In the genomic region with DNA sequence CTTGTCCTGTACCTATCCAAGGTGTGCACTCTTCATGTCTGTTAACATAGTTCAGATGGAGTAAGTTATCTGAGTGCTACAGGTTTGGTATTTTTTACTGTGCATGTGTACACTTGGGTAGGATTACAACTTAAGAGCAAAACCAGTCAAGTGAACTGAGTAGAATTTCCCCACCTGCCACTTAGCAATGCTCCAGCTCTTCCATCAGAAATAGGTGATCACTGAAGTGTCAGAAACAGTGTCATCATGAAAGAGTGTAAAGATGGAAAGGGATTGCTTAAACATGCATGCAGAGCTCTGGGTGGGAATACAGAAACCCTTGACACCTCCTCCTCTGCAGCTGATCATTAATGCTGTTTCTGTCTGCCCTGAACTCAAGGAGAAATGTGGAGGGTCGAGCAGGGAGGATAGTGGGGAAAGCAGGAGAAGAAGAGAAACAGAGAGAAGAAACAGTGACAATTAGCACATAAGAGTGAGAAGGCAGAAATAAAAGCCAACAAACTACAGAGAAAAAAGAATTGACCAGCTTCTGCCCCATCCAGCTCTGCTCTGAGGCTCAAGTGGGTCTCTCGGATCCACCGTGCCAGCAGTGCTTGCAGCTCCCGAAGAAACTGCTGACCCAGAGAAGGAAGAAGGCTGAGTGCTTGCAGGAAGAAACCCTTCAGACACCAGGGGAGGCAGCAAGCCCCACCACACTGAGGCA, we compare ENCODE assay signal across 19 cellular contexts. TPM values are rescaled to one million over a fixed set of nuclear protein-coding genes. Genes with fewer than 3 reads are reported as not detected.
DNase-seq lines count a peak whose midpoint lies in the region; ATAC-seq lines count a peak whose summit lies in the region.
"Had no signal": no experiment of that assay in that cellular context is flagged by ENCODE, and none has a peak within 500 bp of the region (broad histone marks: within the 10 kb centered on the region; RNA-seq: fewer than 3 reads in every experiment).

No MANE protein-coding gene starts in this region.

- DNase-seq in activated naive CD4-positive, alpha-beta T cell treated with anti-CD3 and anti-CD28 coated beads, Interleukin-2, amount 10 ng/mL, durations not matched to agents 7 days and 5 days: no peak
- no peak for DNase-seq in activated naive CD4-positive, alpha-beta T cell treated with Interleukin-2 at 50 U/mL for 16 hours
- DNase-seq in NCI-H2171 treated with DMSO at 0.1 percent for 48 hours (lab: John Stamatoyannopoulos, UW) (peak; percentile 97), NCI-H2196 (lab: John Stamatoyannopoulos, UW; ENCODE audit: unreplicated experiment) (no peak), GOT3 (lab: John Stamatoyannopoulos, UW) (no peak), GM19240 (ENCODE audit: insufficient read length, low spot score) (no peak)
- DNase-seq in effector memory CD8-positive, alpha-beta T cell: no peak
- DNase-seq: cortex of kidney, DMS 273 treated with DMSO at 0.1 percent for 48 hours, erythroblast, Karpas-422, mammary epithelial cell, NCI-H1417 treated with DMSO at 0.1 percent for 48 hours, NCI-H524 treated with DMSO at 0.1 percent for 48 hours, OCI-M1, WERI-Rb-1 had no signal

- H3K4me3 ChIP-seq in thymus (ENCODE audit: low read length): no peak overlapping the region
- H3K4me3 ChIP-seq: SK-N-MC had no signal

- H3K4me1 Mint-ChIP-seq in activated naive CD4-positive, alpha-beta T cell treated with anti-CD3 and anti-CD28 coated beads, Interleukin-2, amount 10 ng/mL, durations not matched to agents 7 days and 5 days: peaks cover 60% of the 10 kb centered on the region
- peaks cover 13 to 16% of the 10 kb centered on the region in 2 donors for H3K4me1 Mint-ChIP-seq in effector memory CD8-positive, alpha-beta T cell (ENCODE audit: low read depth in 2 of 2)

- no peaks in the 10 kb centered on the region for H3K27me3 Mint-ChIP-seq in activated naive CD4-positive, alpha-beta T cell treated with anti-CD3 and anti-CD28 coated beads, Interleukin-2, amount 10 ng/mL, durations not matched to agents 7 days and 5 days
- no peaks in the 10 kb centered on the region for H3K27me3 Mint-ChIP-seq in effector memory CD8-positive, alpha-beta T cell

- peak overlapping the region; percentile 85 for H3K27ac Mint-ChIP-seq in activated naive CD4-positive, alpha-beta T cell treated with anti-CD3 and anti-CD28 coated beads, Interleukin-2, amount 10 ng/mL, durations not matched to agents 7 days and 5 days
- H3K27ac Mint-ChIP-seq in effector memory CD8-positive, alpha-beta T cell: peak overlapping the region; percentile 27 to 79

- no peak for ATAC-seq in effector memory CD8-positive, alpha-beta T cell (replicated peaks)

- WGBS in thymus: 24% methylated on average over 4 of the region's 4 CpGs

- peaks cover 26% of the 10 kb centered on the region for H3K4me1 ChIP-seq in thymus (ENCODE audit: control insufficient read depth, insufficient read depth, low read length)

- no peaks in the 10 kb centered on the region for H3K9me3 Mint-ChIP-seq in activated naive CD4-positive, alpha-beta T cell treated with anti-CD3 and anti-CD28 coated beads, Interleukin-2, amount 10 ng/mL, durations not matched to agents 7 days and 5 days
- H3K9me3 Mint-ChIP-seq in effector memory CD8-positive, alpha-beta T cell: no peaks in the 10 kb centered on the region
- H3K9me3 Mint-ChIP-seq: neural crest cell had no signal

- no peaks in the 10 kb centered on the region for H3K27me3 ChIP-seq in thymus (ENCODE audit: control insufficient read depth, insufficient read depth)

- H3K36me3 Mint-ChIP-seq in activated naive CD4-positive, alpha-beta T cell treated with anti-CD3 and anti-CD28 coated beads, Interleukin-2, amount 10 ng/mL, durations not matched to agents 7 days and 5 days: peaks cover 27% of the 10 kb centered on the region
- H3K36me3 Mint-ChIP-seq in effector memory CD8-positive, alpha-beta T cell (ENCODE audit: insufficient read depth): no peaks in the 10 kb centered on the region

- no peaks in the 10 kb centered on the region for H3K9me3 ChIP-seq in thymus (ENCODE audit: control insufficient read depth)

- H3K27ac ChIP-seq in thymus (ENCODE audit: low read depth): peak overlapping the region; percentile 95
- H3K27ac ChIP-seq: SK-N-MC, WERI-Rb-1 had no signal

- no peaks in the 10 kb centered on the region for H3K36me3 ChIP-seq in thymus (ENCODE audit: control insufficient read depth, insufficient read depth)
- H3K36me3 ChIP-seq: WERI-Rb-1 had no signal

- H3K4me3 Mint-ChIP-seq in activated naive CD4-positive, alpha-beta T cell treated with anti-CD3 and anti-CD28 coated beads, Interleukin-2, amount 10 ng/mL, durations not matched to agents 7 days and 5 days: no peak overlapping the region
- H3K4me3 Mint-ChIP-seq in effector memory CD8-positive, alpha-beta T cell: no peak overlapping the region
- H3K4me3 Mint-ChIP-seq: neural crest cell had no signal

- CTCF ChIA-PET in activated naive CD4-positive, alpha-beta T cell treated with anti-CD3 and anti-CD28 coated beads, Interleukin-2, amount 10 ng/mL, durations not matched to agents 7 days and 5 days (lab: Charles Lee): interaction anchor here (1.3 to 1.7 kb wide), 2 partner anchors 324 to 326 kb away, joined by 3 to 5 read pairs; no protein-coding TSS in a partner anchor

RNA-seq across cellular contexts. Expression of a gene that starts 11.5 kb away (rescaled TPM):
- polyA plus RNA-seq in thymus: 5.8 TPM

RNA-seq across cellular contexts. Expression of a gene that starts 47.0 kb away (rescaled TPM):
- 3.4 TPM for polyA plus RNA-seq in thymus
